In genomic region chr6:131923356-131923755, GRCh38 we compare ENCODE assay signal across 8 cellular contexts. TPM values are rescaled to one million over a fixed set of nuclear protein-coding genes. Genes with fewer than 3 reads are reported as not detected.
DNase-seq lines count a peak whose midpoint lies in the region; ATAC-seq, FAIRE-seq and TF ChIP-seq lines count a peak whose summit lies in the region.

No MANE protein-coding gene starts in this region.

- peak; percentile 87 for FAIRE-seq in GM12891 (lab: Jason Lieb, UNC)
- FAIRE-seq in endothelial cell of umbilical vein (lab: Jason Lieb, UNC) = peak; percentile 62
- no peak for FAIRE-seq in frontal cortex (lab: Jason Lieb, UNC)

- no TSS peak for BruUV-seq in endothelial cell of umbilical vein (replicated peaks; lab: Mats Ljungman, UMichigan)

- H2BK5ac ChIP-seq in neuronal stem cell (ENCODE audit: low read length) = no peak overlapping the region

- H3K4me2 ChIP-seq in endothelial cell of umbilical vein (ENCODE audit: insufficient read depth, low read length) (no peak overlapping the region), neuronal stem cell (ENCODE audit: insufficient read depth, low read length, poor library complexity, severe bottlenecking) (no peak overlapping the region)

- POLR2A ChIA-PET in endothelial cell of umbilical vein (lab: Charles Lee) = no interaction called here

- TF ChIP-seq POLR2A in GM12891 (IDR thresholded peaks at IDR 0.05; ENCODE audit: low read depth, low read length) (no peak), endothelial cell of umbilical vein (IDR thresholded peaks at IDR 0.05; ENCODE audit: low read depth, low read length) (no peak)

- H3K9me3 ChIP-seq in BE2C (no peaks in the 10 kb centered on the region), endothelial cell of umbilical vein (replicated peaks; ENCODE audit: control insufficient read depth, insufficient read depth, low read length) (no peaks in the 10 kb centered on the region), neuronal stem cell (replicated peaks in 1 of 2; ENCODE audit: control insufficient read depth in 2 of 2, insufficient read depth in 1 of 2, low read depth in 1 of 2, low read length in 2 of 2) (peaks cover 2 to 4% of the 10 kb centered on the region in 2 donors)

- H3K27me3 ChIP-seq in BE2C (no peaks in the 10 kb centered on the region), endothelial cell of umbilical vein (ENCODE audit: control insufficient read depth in 2 of 2, insufficient read depth in 2 of 2, low read length in 2 of 2) (no peaks in the 10 kb centered on the region), neuronal stem cell (ENCODE audit: control insufficient read depth in 3 of 3, insufficient read depth in 3 of 3, low read depth in 1 of 3, low read length in 3 of 3) (peaks cover 0 to 1% (median 0%) of the 10 kb centered on the region in 3 experiments)

- H3K36me3 ChIP-seq in BE2C = no peaks in the 10 kb centered on the region
- no peaks in the 10 kb centered on the region for H3K36me3 ChIP-seq in endothelial cell of umbilical vein (ENCODE audit: control insufficient read depth in 2 of 2, extremely low read depth in 1 of 2, insufficient read depth in 2 of 2, low read length in 2 of 2)
- no peaks in the 10 kb centered on the region for H3K36me3 ChIP-seq in neuronal stem cell (replicated peaks in 1 of 2; ENCODE audit: control insufficient read depth in 2 of 2, insufficient read depth in 2 of 2, low read length in 2 of 2)

- no peaks in the 10 kb centered on the region for H4K20me1 ChIP-seq in endothelial cell of umbilical vein (replicated peaks; ENCODE audit: control insufficient read depth, extremely low read depth, insufficient read depth, low read length)

- no peak overlapping the region for H2AFZ ChIP-seq in endothelial cell of umbilical vein (ENCODE audit: low read depth, low read length)
- no peak overlapping the region for H2AFZ ChIP-seq in neuronal stem cell (ENCODE audit: low read length)

- WGBS in neuronal stem cell (ENCODE audit: extremely low coverage in 2 of 2, insufficient read length in 2 of 2, insufficient replicate concordance in 1 of 2), 2 donors = no CpG with 5 or more reads among the region's 2 CpGs

- H4K91ac ChIP-seq in neuronal stem cell (ENCODE audit: low read depth, low read length, poor library complexity) = no peak overlapping the region

- ATAC-seq in GM19324 (IDR thresholded peaks at IDR 0.05; ENCODE audit: low FRiP score, unreplicated experiment) = no peak

- H3K9me1 ChIP-seq in endothelial cell of umbilical vein (replicated peaks; ENCODE audit: control insufficient read depth, extremely low read depth, insufficient read depth, low read length) = no peaks in the 10 kb centered on the region

- no peak overlapping the region for H2BK12ac ChIP-seq in neuronal stem cell (ENCODE audit: low read length)

- in situ Hi-C loops in KBM-7 (cut with MboI; ENCODE audit: low pct_unique_long_range_greater_than_20kb, low sequenced_read_pairs) = loop anchor here (25.0 kb wide), 1 partner anchor 236 kb away; no protein-coding TSS in a partner anchor
- in situ Hi-C loops in SK-MEL-5 (cut with HindIII; ENCODE audit: low pct_unique_long_range_greater_than_20kb, low sequenced_read_pairs) = no loop called here

- H3K4me1 ChIP-seq in BE2C (no peaks in the 10 kb centered on the region), endothelial cell of umbilical vein (ENCODE audit: control insufficient read depth, extremely low read depth, insufficient read depth, low read length) (no peaks in the 10 kb centered on the region), neuronal stem cell (ENCODE audit: control insufficient read depth in 2 of 2, insufficient read depth in 1 of 2, low read depth in 1 of 2, low read length in 2 of 2) (no peaks in the 10 kb centered on the region)

- H3K9ac ChIP-seq in endothelial cell of umbilical vein (replicated peaks; ENCODE audit: extremely low read depth, insufficient read depth, low read length) (no peak overlapping the region), neuronal stem cell (ENCODE audit: low read depth, low read length, poor library complexity) (no peak overlapping the region)

- H3K14ac ChIP-seq in neuronal stem cell (ENCODE audit: low read length) = no peak overlapping the region

- H2BK120ac ChIP-seq in neuronal stem cell (ENCODE audit: low read depth, low read length) = no peak overlapping the region

- no peak overlapping the region for H2BK15ac ChIP-seq in neuronal stem cell (ENCODE audit: low read length)

- H3K4me3 ChIP-seq in BE2C (ENCODE audit: low read depth, low read length) (no peak overlapping the region), endothelial cell of umbilical vein (replicated peaks in 1 of 3; ENCODE audit: insufficient read depth in 1 of 3, low read depth in 1 of 3, low read length in 3 of 3) (no peak overlapping the region), neuronal stem cell (ENCODE audit: low read length in 2 of 2) (no peak overlapping the region)

- H3K27ac ChIP-seq in endothelial cell of umbilical vein (ENCODE audit: insufficient read depth, low read depth, low read length) (no peak overlapping the region), neuronal stem cell (replicated peaks; ENCODE audit: low read length) (no peak overlapping the region)

- peak; percentile 93 for TF ChIP-seq CTCF in BE2C (IDR thresholded peaks at IDR 0.05; ENCODE audit: low read depth, low read length)
- TF ChIP-seq CTCF in endothelial cell of umbilical vein (IDR thresholded peaks at IDR 0.05; ENCODE audit: extremely low read depth in 1 of 2, insufficient read depth in 1 of 2, low read depth in 1 of 2, low read length in 2 of 2) = peak; percentile 64 to 72

- no peaks in the 10 kb centered on the region for H3K79me1 ChIP-seq in neuronal stem cell (ENCODE audit: low read depth, low read length)

- intact Hi-C loops in endothelial cell of umbilical vein (cut with micrococcal nuclease) = loop anchor here (10.0 kb wide), 1 partner anchor 891 kb away; the partner anchor contains the start of gene RPS12

- H2AK5ac ChIP-seq in neuronal stem cell (ENCODE audit: low read depth, low read length) = no peak overlapping the region

- no peak overlapping the region for H3K4ac ChIP-seq in neuronal stem cell (ENCODE audit: low read length)

- no peak overlapping the region for H3K23ac ChIP-seq in neuronal stem cell (ENCODE audit: low read depth, low read length, poor library complexity)

- H4K8ac ChIP-seq in neuronal stem cell (ENCODE audit: low read depth, low read length) = no peak overlapping the region

- DNase-seq in BE2C = peak; percentile 71
- DNase-seq in GM12891 (ENCODE audit: insufficient read length, low spot score) = no peak
- DNase-seq in KBM-7 = peak; percentile 73
- peak; percentile 75 for DNase-seq in SK-MEL-5 (ENCODE audit: low read depth, low spot score)
- peak; percentile 41 for DNase-seq in endothelial cell of umbilical vein (ENCODE audit: low read depth, low spot score)
- DNase-seq in neuronal stem cell (ENCODE audit: low spot score) = peak; percentile 72
- DNase-seq in frontal cortex (ENCODE audit: low spot score in 2 of 2) = no peak

- H3K18ac ChIP-seq in neuronal stem cell (ENCODE audit: low read length) = no peak overlapping the region

- H3K79me2 ChIP-seq in endothelial cell of umbilical vein (ENCODE audit: control insufficient read depth, insufficient read depth, low read length) = no peaks in the 10 kb centered on the region

- dilution Hi-C loops in endothelial cell of umbilical vein (cut with MboI; ENCODE audit: extremely low pct_ligation_motif_present, low sequenced_read_pairs) = no loop called here

- CTCF ChIA-PET in endothelial cell of umbilical vein (lab: Charles Lee) = interaction anchor here (0.7 to 9.9 kb wide), 21 partner anchors 7 to 572 kb away, joined by 3 to 222 read pairs (median 6); no protein-coding TSS in a partner anchor

TF ChIP-seq in GM12891, 5 proteins besides CTCF, POLR2A, EP300 and RAD21:
- no peak for TF ChIP-seq PAX5 (IDR thresholded peaks at IDR 0.05; ENCODE audit: insufficient read depth, low read length, severe bottlenecking)
- no peak for TF ChIP-seq POU2F2 (IDR thresholded peaks at IDR 0.05; ENCODE audit: low read depth, low read length)
- TF ChIP-seq SPI1 (IDR thresholded peaks at IDR 0.05; ENCODE audit: low read depth, low read length) = no peak
- no peak for TF ChIP-seq TAF1 (IDR thresholded peaks at IDR 0.05; ENCODE audit: low read depth, low read length)
- TF ChIP-seq POLR2AphosphoS5 (IDR thresholded peaks at IDR 0.05; ENCODE audit: low read depth, low read length) = no peak
TF ChIP-seq in GM12891: peak in this region for 0.

TF ChIP-seq in endothelial cell of umbilical vein, 7 proteins besides CTCF, POLR2A, EP300 and RAD21:
- no peak for TF ChIP-seq POLR2AphosphoS5 (IDR thresholded peaks at IDR 0.05; ENCODE audit: insufficient read depth, low read depth, low read length)
- TF ChIP-seq MAX (IDR thresholded peaks at IDR 0.05; ENCODE audit: insufficient read depth, insufficient read length) = no peak
- no peak for TF ChIP-seq MYC (IDR thresholded peaks at IDR 0.05; ENCODE audit: low read depth, low read length)
- no peak for TF ChIP-seq EZH2 (IDR thresholded peaks at IDR 0.05; ENCODE audit: borderline replicate concordance, low read depth, low read length, severe bottlenecking)
- no peak for TF ChIP-seq FOS (IDR thresholded peaks at IDR 0.05; ENCODE audit: borderline replicate concordance, insufficient read depth, low read length)
- TF ChIP-seq JUN (IDR thresholded peaks at IDR 0.05; ENCODE audit: borderline replicate concordance, insufficient read depth, insufficient read length, low read depth) = no peak
- no peak for TF ChIP-seq GATA2 (IDR thresholded peaks at IDR 0.05; ENCODE audit: insufficient read depth, insufficient read length, low read depth, low read length)

RNA-seq across cellular contexts. Expression of gene CCN2, which starts 27.8 kb away (rescaled TPM):
- 0.25 TPM for polyA plus RNA-seq in BE2C (2012; ENCODE audit: insufficient read depth, insufficient read length, low read depth)
- polyA plus RNA-seq in GM12891 (2012; ENCODE audit: low read depth, missing spikeins) = not detected
- total RNA-seq in SK-MEL-5 (2014; rRNA removed; shearing (Covaris generic)) = 1.8 and 3.1 TPM in 2 replicates
- 17.6 and 20.3 TPM in 2 replicates for polyA plus RNA-seq in SK-MEL-5 (2015; cell fraction: cytosol; rRNA removed)
- polyA plus RNA-seq in SK-MEL-5 (2015; cell fraction: nucleus; rRNA removed) = 11.6 and 12.4 TPM in 2 replicates
- total RNA-seq in endothelial cell of umbilical vein (2,488 and 2,886 TPM in 2 replicates), frontal cortex (4.1 TPM)
- 1,646 and 1,926 TPM in 2 replicates for polyA plus RNA-seq in endothelial cell of umbilical vein
- 2,191 and 2,482 TPM in 2 replicates for polyA plus RNA-seq in endothelial cell of umbilical vein (2011; cell fraction: cytosol; rRNA removed)
- polyA plus RNA-seq in endothelial cell of umbilical vein (2011; cell fraction: nucleus; rRNA removed) = 2,136 and 2,278 TPM in 2 replicates
- polyA plus RNA-seq in endothelial cell of umbilical vein (2012) = 2,295 and 2,601 TPM in 2 replicates
- 1,101 and 1,172 TPM in 2 replicates for polyA minus RNA-seq in endothelial cell of umbilical vein
- polyA minus RNA-seq in endothelial cell of umbilical vein (2011; cell fraction: cytosol; rRNA and poly(A)+ RNA removed) = 1.2 TPM
- 637 and 812 TPM in 2 replicates for polyA minus RNA-seq in endothelial cell of umbilical vein (2011; cell fraction: nucleus; rRNA and poly(A)+ RNA removed)
- 69.1 TPM for polyA plus RNA-seq in neuronal stem cell (2013, experiment 1 of 2)
- polyA plus RNA-seq in neuronal stem cell (2013, experiment 2 of 2) = 70.8 TPM

Comparison
In these comparisons a context has a peak if more than half of its experiments do, and no peak if none do; other contexts are left out.
1. DNase-seq: peak in BE2C (single experiment), KBM-7 (single experiment), SK-MEL-5 (single experiment), endothelial cell of umbilical vein (single experiment) and neuronal stem cell (single experiment); none in GM12891 (single experiment) and frontal cortex (0 of 2).
2. RNA of gene CCN2, which starts 27.8 kb away (total RNA-seq): 2,488 to 2,886 TPM in endothelial cell of umbilical vein; 4.1 TPM in frontal cortex (single experiment) and 1.8 to 3.1 TPM in SK-MEL-5; every median in the first group is over 100 times any median in the second.